26 cellular contexts compared by ENCODE assay signal in the genomic region with DNA sequence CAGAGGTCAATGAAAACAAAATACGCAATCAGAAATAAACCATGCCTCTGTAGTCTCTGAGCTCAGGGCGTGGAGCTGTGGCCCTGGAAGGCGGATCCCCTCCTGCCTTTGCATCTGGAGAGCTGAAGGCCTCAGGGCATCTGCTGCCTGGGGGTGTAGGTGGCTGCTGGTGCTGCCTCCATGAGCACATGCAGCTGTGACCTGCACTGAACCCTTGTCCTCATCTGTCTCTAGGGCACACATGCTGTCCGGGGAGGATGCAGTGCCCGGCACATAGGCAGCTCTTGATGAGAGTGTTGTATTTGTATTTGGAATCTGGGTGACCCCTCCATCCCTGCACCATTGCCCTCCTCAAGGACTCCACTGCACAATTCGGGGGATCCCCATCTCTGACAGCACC.
"Had no signal": no experiment of that assay in that cellular context is flagged by ENCODE, and none has a peak within 500 bp of the region (broad histone marks: within the 10 kb centered on the region; RNA-seq: fewer than 3 reads in every experiment).

No MANE protein-coding gene starts in this region.

- DNase-seq: activated CD4-positive, alpha-beta T cell treated with anti-CD3 and anti-CD28 coated beads for 4 hours; activated CD8-positive, alpha-beta T cell treated with anti-CD3 and anti-CD28 coated beads for 36 hours; activated gamma-delta T cell treated with Interleukin-2 at 50 U/mL for 16 hours; activated naive CD4-positive, alpha-beta T cell treated with anti-CD3 and anti-CD28 coated beads, Interleukin-2, amount 50 U/mL, for 16 hours; activated T-cell treated with anti-CD3 and anti-CD28 coated beads, Interleukin-2, amount 50 U/mL, for 24 hours; aorta; caudate nucleus; MG63; MV-4-11; NCI-H1092 treated with DMSO at 0.1 percent for 48 hours; NCI-H1436 treated with DMSO at 0.1 percent for 48 hours; NCI-H1930; NCI-H2107; NCI-H345; NCI-H510A; NCI-H526 treated with DMSO at 0.1 percent for 48 hours; NK-92 treated with Interleukin-12 subunit alpha and Interleukin-12 subunit beta, amount 100 ng/mL, for 24 hours; OCI-M1; Right ventricle myocardium superior; RPMI8226; SJCRH30; SK-N-SH; T-helper 1 cell had no signal

- H3K9me3 ChIP-seq: MG63, SJCRH30, SK-N-SH had no signal

- H3K36me3 ChIP-seq: breast epithelium, MG63, SJCRH30 had no signal

- H3K27ac ChIP-seq: breast epithelium, SJCRH30 had no signal

- H3K4me3 ChIP-seq: breast epithelium, MG63, SJCRH30 had no signal

- ATAC-seq: activated CD4-positive, CD25-positive, alpha-beta regulatory T cell treated with anti-CD3 and anti-CD28 coated beads, Interleukin-2, amount 50 U/mL, for 24 hours; activated CD8-positive, alpha-beta T cell treated with anti-CD3 and anti-CD28 coated beads for 36 hours; Panc1 had no signal

- H3K4me1 ChIP-seq: breast epithelium, SJCRH30 had no signal

- H3K9ac ChIP-seq: SK-N-SH had no signal
